Comparison of ENCODE assay signal across 14 cellular contexts in the genomic region with DNA sequence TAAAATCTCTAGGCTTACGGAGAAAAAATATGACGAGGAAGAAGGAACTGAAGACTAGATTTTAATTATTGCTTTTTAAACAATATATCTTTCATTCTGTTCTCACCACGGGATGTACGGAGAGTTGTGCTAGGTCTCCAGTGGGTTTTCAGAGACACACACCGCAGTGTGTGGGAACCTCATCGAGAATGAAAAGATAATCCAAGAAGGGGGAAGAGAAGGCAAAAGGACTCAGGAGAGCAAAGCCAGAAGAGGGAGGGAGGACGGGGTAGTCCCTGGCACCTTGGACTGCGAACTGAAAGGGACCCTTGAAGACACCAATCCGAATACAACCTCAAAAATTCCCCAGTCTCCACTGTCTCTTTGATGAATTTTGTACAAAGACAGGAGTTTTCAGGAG. TPM values are rescaled to one million over a fixed set of nuclear protein-coding genes. Genes with fewer than 3 reads are reported as not detected.
DNase-seq lines count a peak whose midpoint lies in the region; ATAC-seq, FAIRE-seq and TF ChIP-seq lines count a peak whose summit lies in the region.
"Had no signal": no experiment of that assay in that cellular context is flagged by ENCODE, and none has a peak within 500 bp of the region (broad histone marks: within the 10 kb centered on the region; RNA-seq: fewer than 3 reads in every experiment).

No MANE protein-coding gene starts in this region.

- H4K20me1 ChIP-seq in SK-N-SH (ENCODE audit: insufficient read depth) = no peaks in the 10 kb centered on the region
- peaks cover 14% of the 10 kb centered on the region for H4K20me1 ChIP-seq in astrocyte (ENCODE audit: insufficient read depth, low read length)

- no peak overlapping the region for H3K27ac ChIP-seq in SK-N-SH (ENCODE audit: low read depth in 2 of 2, low read length in 1 of 2)
- H3K27ac ChIP-seq in astrocyte (ENCODE audit: low read depth, low read length) = no peak overlapping the region
- H3K27ac ChIP-seq: A549 had no signal

- H3K9me3 ChIP-seq in SK-N-SH (no peaks in the 10 kb centered on the region), astrocyte (ENCODE audit: insufficient read depth, low read depth, low read length) (no peaks in the 10 kb centered on the region)
- H3K9me3 ChIP-seq: A549, upper lobe of left lung had no signal

- ATAC-seq in SK-N-SH treated with all-trans-retinoic acid at 6 μM for 48 hours = no peak
- ATAC-seq in GM21737 (IDR thresholded peaks at IDR 0.05; ENCODE audit: unreplicated experiment) = no peak

- no peak overlapping the region for H3K9ac ChIP-seq in SK-N-SH
- no peak overlapping the region for H3K9ac ChIP-seq in astrocyte (ENCODE audit: low read length)

- no peak overlapping the region for H3K4me3 ChIP-seq in SK-N-SH (ENCODE audit: low read depth in 2 of 2, low read length in 1 of 2)
- H3K4me3 ChIP-seq in Jurkat, Clone E6-1 (ENCODE audit: low read length) = peak overlapping the region; percentile 92
- no peak overlapping the region for H3K4me3 ChIP-seq in astrocyte (ENCODE audit: insufficient read depth, low read depth, low read length)

- peaks cover 97% of the 10 kb centered on the region for H3K27me3 ChIP-seq in SK-N-SH (ENCODE audit: insufficient read depth)
- peaks cover 56% of the 10 kb centered on the region for H3K27me3 ChIP-seq in astrocyte (ENCODE audit: insufficient read depth, low read length)

- TF ChIP-seq EP300 in SK-N-SH (IDR thresholded peaks at IDR 0.05; ENCODE audit: borderline replicate concordance in 1 of 2, low read depth in 1 of 2, low read length in 1 of 2) = no peak

- no peaks in the 10 kb centered on the region for H3K9me2 ChIP-seq in SK-N-SH

- POLR2A ChIA-PET in SK-N-SH (lab: Yijun Ruan, JAX) = no interaction called here

- WGBS in SK-N-SH (ENCODE audit: low lambda C conversion rate) = 7% methylated on average over 9 of the region's 9 CpGs

- H3K79me2 ChIP-seq in SK-N-SH (ENCODE audit: insufficient read depth) (no peaks in the 10 kb centered on the region), astrocyte (ENCODE audit: insufficient read depth, low read length) (no peaks in the 10 kb centered on the region)

- peaks cover 4% of the 10 kb centered on the region for H3K4me1 Mint-ChIP-seq in astrocyte (ENCODE audit: low read depth, unreplicated experiment)
- peaks cover 59% of the 10 kb centered on the region for H3K4me1 Mint-ChIP-seq in nephron

- no peak for TF ChIP-seq RAD21 in SK-N-SH (IDR thresholded peaks at IDR 0.05; ENCODE audit: low read length)

- peaks cover 57% of the 10 kb centered on the region for H3K27me3 Mint-ChIP-seq in astrocyte (ENCODE audit: low read depth, unreplicated experiment)
- H3K27me3 Mint-ChIP-seq in nephron (ENCODE audit: low read depth) = peaks cover 76% of the 10 kb centered on the region

- FAIRE-seq in astrocyte (lab: Jason Lieb, UNC) = no peak
- FAIRE-seq: A549 had no signal

- H3K27ac Mint-ChIP-seq in astrocyte (ENCODE audit: unreplicated experiment) = no peak overlapping the region
- H3K27ac Mint-ChIP-seq in nephron = peak overlapping the region; percentile 21 to 93 (median 34)

- peaks cover 5% of the 10 kb centered on the region for H3K36me3 Mint-ChIP-seq in astrocyte (ENCODE audit: low read depth, unreplicated experiment)
- H3K36me3 Mint-ChIP-seq in nephron (ENCODE audit: low read depth) = no peaks in the 10 kb centered on the region

- H3K4me1 ChIP-seq in SK-N-SH (ENCODE audit: control insufficient read depth in 1 of 2, insufficient read depth in 2 of 2, low read depth in 1 of 2, low read length in 1 of 2) (peaks cover 0 to 17% of the 10 kb centered on the region in 2 experiments; a peak in 2 of 4 replicates), astrocyte (ENCODE audit: insufficient read depth, low read length) (peaks cover 12% of the 10 kb centered on the region)

- 0 out of 2 replicates have a peak overlapping the region, but pooled peaks have one; percentile 84 for H3K4me2 ChIP-seq in SK-N-SH
- peak overlapping the region; percentile 99 for H3K4me2 ChIP-seq in astrocyte (ENCODE audit: low read length)

- H3K4me3 Mint-ChIP-seq in astrocyte (ENCODE audit: unreplicated experiment) (peak overlapping the region; percentile 85), nephron (peak overlapping the region; percentile 84 to 100 (median 91))

- TF ChIP-seq CTCF in SK-N-SH (IDR thresholded peaks at IDR 0.05) (no peak), astrocyte (IDR thresholded peaks at IDR 0.05; ENCODE audit: insufficient read depth, low read depth, low read length) (no peak), nephron (IDR thresholded peaks at IDR 0.05; ENCODE audit: unreplicated experiment in 3 of 3) (no peak)

- H3K36me3 ChIP-seq in SK-N-SH (replicated peaks in 1 of 2; ENCODE audit: control insufficient read depth in 1 of 2, insufficient read depth in 2 of 2, low read length in 1 of 2) (no peaks in the 10 kb centered on the region), astrocyte (ENCODE audit: insufficient read depth, low read length) (no peaks in the 10 kb centered on the region)
- H3K36me3 ChIP-seq: upper lobe of left lung had no signal

- H3F3A ChIP-seq in SK-N-SH (replicated peaks; ENCODE audit: insufficient read depth) = no peaks in the 10 kb centered on the region

- DNase-seq in SK-N-SH (no peak), astrocyte (ENCODE audit: low read depth) (no peak), ecto neural progenitor cell (ENCODE audit: low spot score) (no peak), NCI-H1105 (lab: John Stamatoyannopoulos, UW) (no peak)
- DNase-seq in Jurkat, Clone E6-1 (ENCODE audit: low read depth, low spot score) = no peak
- DNase-seq: central memory CD4-positive, alpha-beta T cell; Kasumi-1; NCI-H2171; T1000; upper lobe of left lung had no signal

- CTCF ChIA-PET in SK-N-SH (lab: Yijun Ruan, JAX) = interaction anchor here (1.9 kb wide), 1 partner anchor 151 kb away, joined by 8 read pairs; no protein-coding TSS in a partner anchor

- H2AFZ ChIP-seq in SK-N-SH (ENCODE audit: low read depth) (no peak overlapping the region), astrocyte (ENCODE audit: low read depth, low read length) (no peak overlapping the region)

- H3K9me3 Mint-ChIP-seq in astrocyte (ENCODE audit: unreplicated experiment) (no peaks in the 10 kb centered on the region), nephron (no peaks in the 10 kb centered on the region)

TF ChIP-seq in SK-N-SH, 30 proteins besides CTCF, POLR2A, EP300 and RAD21 (continues in another document):
- TF ChIP-seq ELF1 (IDR thresholded peaks at IDR 0.05) (no peak), NFIC (IDR thresholded peaks at IDR 0.05; ENCODE audit: borderline replicate concordance) (no peak), TAF1 (IDR thresholded peaks at IDR 0.05; ENCODE audit: borderline replicate concordance, low read depth, low read length) (no peak), FOXM1 (IDR thresholded peaks at IDR 0.05; ENCODE audit: low read depth) (no peak)
- TF ChIP-seq, protein P1, sequence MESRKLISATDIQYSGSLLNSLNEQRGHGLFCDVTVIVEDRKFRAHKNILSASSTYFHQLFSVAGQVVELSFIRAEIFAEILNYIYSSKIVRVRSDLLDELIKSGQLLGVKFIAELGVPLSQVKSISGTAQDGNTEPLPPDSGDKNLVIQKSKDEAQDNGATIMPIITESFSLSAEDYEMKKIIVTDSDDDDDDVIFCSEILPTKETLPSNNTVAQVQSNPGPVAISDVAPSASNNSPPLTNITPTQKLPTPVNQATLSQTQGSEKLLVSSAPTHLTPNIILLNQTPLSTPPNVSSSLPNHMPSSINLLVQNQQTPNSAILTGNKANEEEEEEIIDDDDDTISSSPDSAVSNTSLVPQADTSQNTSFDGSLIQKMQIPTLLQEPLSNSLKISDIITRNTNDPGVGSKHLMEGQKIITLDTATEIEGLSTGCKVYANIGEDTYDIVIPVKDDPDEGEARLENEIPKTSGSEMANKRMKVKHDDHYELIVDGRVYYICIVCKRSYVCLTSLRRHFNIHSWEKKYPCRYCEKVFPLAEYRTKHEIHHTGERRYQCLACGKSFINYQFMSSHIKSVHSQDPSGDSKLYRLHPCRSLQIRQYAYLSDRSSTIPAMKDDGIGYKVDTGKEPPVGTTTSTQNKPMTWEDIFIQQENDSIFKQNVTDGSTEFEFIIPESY (IDR thresholded peaks at IDR 0.05; ENCODE audit: borderline replicate concordance, low read depth) = no peak

TF ChIP-seq in SK-N-SH treated with all-trans-retinoic acid at 6 μM for 48 hours, 23 proteins besides CTCF, POLR2A, EP300 and RAD21 (continues in another document):
- TF ChIP-seq ISL1 (CRISPR knock-in tag; IDR thresholded peaks at IDR 0.05) (no peak), ZFP30 (CRISPR knock-in tag; IDR thresholded peaks at IDR 0.05) (no peak), OSR1 (CRISPR knock-in tag; IDR thresholded peaks at IDR 0.05) (no peak), GLIS3 (CRISPR knock-in tag; IDR thresholded peaks at IDR 0.05) (no peak), SNAI2 (CRISPR knock-in tag; IDR thresholded peaks at IDR 0.05) (no peak), ZC3H10 (CRISPR knock-in tag; IDR thresholded peaks at IDR 0.05) (no peak)
- TF ChIP-seq, protein P2, sequence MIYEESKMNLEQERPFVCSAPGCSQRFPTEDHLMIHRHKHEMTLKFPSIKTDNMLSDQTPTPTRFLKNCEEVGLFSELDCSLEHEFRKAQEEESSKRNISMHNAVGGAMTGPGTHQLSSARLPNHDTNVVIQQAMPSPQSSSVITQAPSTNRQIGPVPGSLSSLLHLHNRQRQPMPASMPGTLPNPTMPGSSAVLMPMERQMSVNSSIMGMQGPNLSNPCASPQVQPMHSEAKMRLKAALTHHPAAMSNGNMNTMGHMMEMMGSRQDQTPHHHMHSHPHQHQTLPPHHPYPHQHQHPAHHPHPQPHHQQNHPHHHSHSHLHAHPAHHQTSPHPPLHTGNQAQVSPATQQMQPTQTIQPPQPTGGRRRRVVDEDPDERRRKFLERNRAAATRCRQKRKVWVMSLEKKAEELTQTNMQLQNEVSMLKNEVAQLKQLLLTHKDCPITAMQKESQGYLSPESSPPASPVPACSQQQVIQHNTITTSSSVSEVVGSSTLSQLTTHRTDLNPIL (CRISPR knock-in tag; IDR thresholded peaks at IDR 0.05; ENCODE audit: low read depth) = no peak
- TF ChIP-seq, protein P3, sequence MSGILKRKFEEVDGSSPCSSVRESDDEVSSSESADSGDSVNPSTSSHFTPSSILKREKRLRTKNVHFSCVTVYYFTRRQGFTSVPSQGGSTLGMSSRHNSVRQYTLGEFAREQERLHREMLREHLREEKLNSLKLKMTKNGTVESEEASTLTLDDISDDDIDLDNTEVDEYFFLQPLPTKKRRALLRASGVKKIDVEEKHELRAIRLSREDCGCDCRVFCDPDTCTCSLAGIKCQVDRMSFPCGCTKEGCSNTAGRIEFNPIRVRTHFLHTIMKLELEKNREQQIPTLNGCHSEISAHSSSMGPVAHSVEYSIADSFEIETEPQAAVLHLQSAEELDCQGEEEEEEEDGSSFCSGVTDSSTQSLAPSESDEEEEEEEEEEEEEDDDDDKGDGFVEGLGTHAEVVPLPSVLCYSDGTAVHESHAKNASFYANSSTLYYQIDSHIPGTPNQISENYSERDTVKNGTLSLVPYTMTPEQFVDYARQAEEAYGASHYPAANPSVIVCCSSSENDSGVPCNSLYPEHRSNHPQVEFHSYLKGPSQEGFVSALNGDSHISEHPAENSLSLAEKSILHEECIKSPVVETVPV (CRISPR knock-in tag; IDR thresholded peaks at IDR 0.05) = no peak

RNA-seq across cellular contexts. Expression of a gene that starts 0.9 kb away (rescaled TPM):
- polyA plus RNA-seq in SK-N-SH (2012; rRNA removed) = 0.36 and 0.89 TPM in 2 replicates
- 1.1 and 1.6 TPM in 2 replicates for polyA plus RNA-seq in SK-N-SH (2012; cell fraction: cytosol; rRNA removed)
- polyA plus RNA-seq in SK-N-SH (2012; cell fraction: nucleus; rRNA removed) = 0.57 and 0.76 TPM in 2 replicates
- polyA plus RNA-seq in Jurkat, Clone E6-1 (2012; ENCODE audit: insufficient read depth, insufficient read length) = 288 TPM
- 16.6 and 23.6 TPM in 2 replicates for total RNA-seq in astrocyte
- polyA plus RNA-seq: A549 had no signal
